In genomic region chr4:158652920-158653319, GRCh38 we compare ENCODE assay signal across 14 cellular contexts. TPM values are rescaled to one million over a fixed set of nuclear protein-coding genes. Genes with fewer than 3 reads are reported as not detected.
DNase-seq lines count a peak whose midpoint lies in the region; ATAC-seq and TF ChIP-seq lines count a peak whose summit lies in the region.
"Had no signal": no experiment of that assay in that cellular context is flagged by ENCODE, and none has a peak within 500 bp of the region (broad histone marks: within the 10 kb centered on the region; RNA-seq: fewer than 3 reads in every experiment).

No MANE protein-coding gene starts in this region.

- H3K27ac ChIP-seq in Karpas-422 (ENCODE audit: low read length), result no peak overlapping the region
- no peak overlapping the region for H3K27ac ChIP-seq in duodenal mucosa (ENCODE audit: low read depth, low read length)
- H3K27ac ChIP-seq in smooth muscle cell (ENCODE audit: low read depth), result no peak overlapping the region
- H3K27ac ChIP-seq in heart right ventricle, result no peak overlapping the region
- H3K27ac ChIP-seq: HL-60 had no signal

- no peaks in the 10 kb centered on the region for H3K27me3 Mint-ChIP-seq in activated naive CD4-positive, alpha-beta T cell treated with anti-CD3 and anti-CD28 coated beads for 36 hours (ENCODE audit: low read depth)

- H3K27me3 ChIP-seq in Karpas-422 (ENCODE audit: low read length) (no peaks in the 10 kb centered on the region), duodenal mucosa (ENCODE audit: control insufficient read depth in 1 of 2, insufficient read depth in 2 of 2, low read length in 2 of 2) (no peaks in the 10 kb centered on the region), smooth muscle cell (ENCODE audit: low read depth) (no peaks in the 10 kb centered on the region), heart right ventricle (no peaks in the 10 kb centered on the region)

- H2AFZ ChIP-seq in Karpas-422 (ENCODE audit: low read length) (peak overlapping the region; percentile 2; the same call in 1 of the 2 replicates), smooth muscle cell (ENCODE audit: low read depth) (peak overlapping the region; percentile 45)

- H3F3A ChIP-seq in smooth muscle cell (ENCODE audit: low read depth), result no peaks in the 10 kb centered on the region

- 0 out of 2 replicates have a peak, but pooled peaks cover 4% of the 10 kb centered on the region for H3K4me1 ChIP-seq in Karpas-422 (ENCODE audit: low read length)
- H3K4me1 ChIP-seq in duodenal mucosa (ENCODE audit: control insufficient read depth in 1 of 2, insufficient read depth in 2 of 2, low read length in 2 of 2), result no peaks in the 10 kb centered on the region
- H3K4me1 ChIP-seq in smooth muscle cell (ENCODE audit: low read depth), result no peaks in the 10 kb centered on the region
- H3K4me1 ChIP-seq in heart right ventricle, result peaks cover 0 to 4% (median 0%) of the 10 kb centered on the region in 9 donors

- no peak overlapping the region for H3K27ac Mint-ChIP-seq in activated naive CD4-positive, alpha-beta T cell treated with anti-CD3 and anti-CD28 coated beads for 36 hours
- H3K27ac Mint-ChIP-seq: activated CD4-positive, alpha-beta memory T cell treated with anti-CD3 and anti-CD28 coated beads for 36 hours; T-helper 1 cell treated with Interleukin-12 subunit alpha and Interleukin-12 subunit beta and Interleukin-4 antibody, amounts not matched to agents 30 μg/mL and 1 μg/mL, for 36 hours had no signal

- WGBS in smooth muscle cell (ENCODE audit: low lambda C conversion rate), result 81% methylated on average over 2 of the region's 2 CpGs
- WGBS in heart right ventricle, 2 donors, result 32 to 45% methylated on average over 2 of the region's 2 CpGs

- peaks cover 6% of the 10 kb centered on the region for H3K4me1 Mint-ChIP-seq in activated naive CD4-positive, alpha-beta T cell treated with anti-CD3 and anti-CD28 coated beads for 36 hours (ENCODE audit: low read depth)

- no peak for TF ChIP-seq CTCF in smooth muscle cell (IDR thresholded peaks at IDR 0.05; ENCODE audit: borderline replicate concordance, insufficient read depth, poor library complexity, severe bottlenecking)
- TF ChIP-seq CTCF in heart right ventricle (IDR thresholded peaks at IDR 0.05), result no peak

- H3K79me2 ChIP-seq in Karpas-422 (ENCODE audit: low read length), result no peaks in the 10 kb centered on the region
- no peaks in the 10 kb centered on the region for H3K79me2 ChIP-seq in smooth muscle cell (ENCODE audit: low read depth)

- H4K20me1 ChIP-seq in Karpas-422 (ENCODE audit: insufficient read depth, low read depth, low read length), result no peaks in the 10 kb centered on the region
- no peaks in the 10 kb centered on the region for H4K20me1 ChIP-seq in smooth muscle cell (ENCODE audit: low read depth)

- H3K9me2 ChIP-seq in Karpas-422 (replicated peaks; ENCODE audit: insufficient read depth, low read length), result no peaks in the 10 kb centered on the region

- no peaks in the 10 kb centered on the region for H3K36me3 Mint-ChIP-seq in activated naive CD4-positive, alpha-beta T cell treated with anti-CD3 and anti-CD28 coated beads for 36 hours (ENCODE audit: low read depth)
- H3K36me3 Mint-ChIP-seq: activated CD4-positive, alpha-beta memory T cell treated with anti-CD3 and anti-CD28 coated beads for 36 hours had no signal

- no peaks in the 10 kb centered on the region for H3K36me3 ChIP-seq in Karpas-422 (ENCODE audit: insufficient read depth, low read length)
- no peaks in the 10 kb centered on the region for H3K36me3 ChIP-seq in duodenal mucosa (ENCODE audit: control insufficient read depth in 1 of 2, insufficient read depth in 2 of 2, low read length in 2 of 2)
- H3K36me3 ChIP-seq in smooth muscle cell (ENCODE audit: low read depth), result no peaks in the 10 kb centered on the region
- no peaks in the 10 kb centered on the region for H3K36me3 ChIP-seq in heart right ventricle

- intact Hi-C loops in activated naive CD4-positive, alpha-beta T cell treated with anti-CD3 and anti-CD28 coated beads for 36 hours (cut with micrococcal nuclease), result no loop called here
- intact Hi-C loops in heart right ventricle (cut with DNase I), result no loop called here

- H3K4me3 Mint-ChIP-seq in activated naive CD4-positive, alpha-beta T cell treated with anti-CD3 and anti-CD28 coated beads for 36 hours, result peak overlapping the region; percentile 36
- H3K4me3 Mint-ChIP-seq: activated CD4-positive, alpha-beta memory T cell treated with anti-CD3 and anti-CD28 coated beads for 36 hours; T-helper 1 cell treated with Interleukin-12 subunit alpha and Interleukin-12 subunit beta and Interleukin-4 antibody, amounts not matched to agents 30 μg/mL and 1 μg/mL, for 36 hours had no signal

- H3K4me3 ChIP-seq in Karpas-422 (ENCODE audit: low read length) (no peak overlapping the region), duodenal mucosa (ENCODE audit: low read depth in 1 of 2, low read length in 2 of 2) (peak overlapping the region; percentile 4 to 36), smooth muscle cell (no peak overlapping the region), heart right ventricle (no peak overlapping the region)

- CTCF ChIA-PET in activated naive CD4-positive, alpha-beta T cell treated with anti-CD3 and anti-CD28 coated beads for 36 hours (lab: Charles Lee), result no interaction called here

- H3K9me3 ChIP-seq in Karpas-422 (ENCODE audit: low read length) (no peaks in the 10 kb centered on the region), duodenal mucosa (ENCODE audit: control insufficient read depth in 1 of 2, low read length in 2 of 2) (no peaks in the 10 kb centered on the region), smooth muscle cell (replicated peaks; ENCODE audit: low read depth) (no peaks in the 10 kb centered on the region), heart right ventricle (no peaks in the 10 kb centered on the region)

- H3K9me3 Mint-ChIP-seq in activated naive CD4-positive, alpha-beta T cell treated with anti-CD3 and anti-CD28 coated beads for 36 hours, result no peaks in the 10 kb centered on the region
- H3K9me3 Mint-ChIP-seq: activated CD4-positive, alpha-beta memory T cell treated with anti-CD3 and anti-CD28 coated beads for 36 hours; T-helper 1 cell treated with Interleukin-12 subunit alpha and Interleukin-12 subunit beta and Interleukin-4 antibody, amounts not matched to agents 30 μg/mL and 1 μg/mL, for 36 hours had no signal

- no peak for ATAC-seq in HG02571 (IDR thresholded peaks at IDR 0.05; ENCODE audit: unreplicated experiment)
- ATAC-seq in HG03432 (IDR thresholded peaks at IDR 0.05; ENCODE audit: unreplicated experiment), result no peak
- no peak for ATAC-seq in heart right ventricle

- H3K4me2 ChIP-seq in Karpas-422 (ENCODE audit: low read depth, low read length, poor library complexity, severe bottlenecking), result peak overlapping the region; percentile 26
- no peak overlapping the region for H3K4me2 ChIP-seq in smooth muscle cell

- H3K9ac ChIP-seq in Karpas-422 (ENCODE audit: low read length), result no peak overlapping the region
- no peak overlapping the region for H3K9ac ChIP-seq in duodenal mucosa (ENCODE audit: low read depth in 1 of 2, low read length in 2 of 2)
- no peak overlapping the region for H3K9ac ChIP-seq in smooth muscle cell (ENCODE audit: low read depth)

- no peak for DNase-seq in activated naive CD4-positive, alpha-beta T cell treated with anti-CD3 and anti-CD28 coated beads for 36 hours
- DNase-seq in activated naive CD4-positive, alpha-beta T cell (lab: John Stamatoyannopoulos, UW), result no peak
- DNase-seq in Karpas-422 (no peak), smooth muscle cell (lab: John Stamatoyannopoulos, UW; ENCODE audit: unreplicated experiment) (no peak), heart right ventricle (no peak)
- DNase-seq: activated CD4-positive, alpha-beta memory T cell treated with anti-CD3 and anti-CD28 coated beads for 36 hours; EL; NCI-H2171; stimulated activated CD4-positive, alpha-beta T cell treated with anti-CD3 and anti-CD28 coated beads, Interleukin-15, amount 100 ng/mL, for 24 hours had no signal

RNA-seq across cellular contexts. Expression of gene C4orf46, which starts 18.8 kb away (rescaled TPM):
- 10 to 100 TPM; 18.9 to 20.9 TPM for total RNA-seq in activated naive CD4-positive, alpha-beta T cell treated with anti-CD3 and anti-CD28 coated beads for 36 hours
- total RNA-seq in Karpas-422 (2014; rRNA removed; shearing (Covaris generic); ENCODE audit: low replicate concordance), result 12.6 and 27.9 TPM in 2 replicates
- total RNA-seq in smooth muscle cell (9.8 and 11.7 TPM in 2 replicates), heart right ventricle (1 to 10 TPM; 3.0 to 5.2 (median 4.4) TPM)
- polyA plus RNA-seq in smooth muscle cell (7.1 and 8.8 TPM in 2 replicates), heart right ventricle (1 to 10 TPM; 1.7 to 3.3 TPM)

RNA-seq across cellular contexts. Expression of gene ETFDH, which starts 19.2 kb away (rescaled TPM):
- total RNA-seq in activated naive CD4-positive, alpha-beta T cell treated with anti-CD3 and anti-CD28 coated beads for 36 hours, result 10 to 100 TPM; 35.4 to 36.8 TPM
- total RNA-seq in Karpas-422 (2014; rRNA removed; shearing (Covaris generic); ENCODE audit: low replicate concordance), result 34.2 and 54.3 TPM in 2 replicates
- total RNA-seq in smooth muscle cell, result 9.6 and 18.0 TPM in 2 replicates
- 9.0 and 11.7 TPM in 2 replicates for polyA plus RNA-seq in smooth muscle cell
- total RNA-seq in heart right ventricle, result 100 to 1,000 TPM; 140 to 305 (median 219) TPM
- polyA plus RNA-seq in heart right ventricle, result 100 to 1,000 TPM in 1 of 2 donors, 10 to 100 TPM in 1; 47.3 to 141 TPM

Comparison
In these comparisons a context has a peak if more than half of its experiments do, and no peak if none do; other contexts are left out.
1. H3K4me3 ChIP-seq: peak in duodenal mucosa (2 of 2); none in Karpas-422 (single experiment), smooth muscle cell (single experiment) and heart right ventricle (0 of 10).